In the genomic region with DNA sequence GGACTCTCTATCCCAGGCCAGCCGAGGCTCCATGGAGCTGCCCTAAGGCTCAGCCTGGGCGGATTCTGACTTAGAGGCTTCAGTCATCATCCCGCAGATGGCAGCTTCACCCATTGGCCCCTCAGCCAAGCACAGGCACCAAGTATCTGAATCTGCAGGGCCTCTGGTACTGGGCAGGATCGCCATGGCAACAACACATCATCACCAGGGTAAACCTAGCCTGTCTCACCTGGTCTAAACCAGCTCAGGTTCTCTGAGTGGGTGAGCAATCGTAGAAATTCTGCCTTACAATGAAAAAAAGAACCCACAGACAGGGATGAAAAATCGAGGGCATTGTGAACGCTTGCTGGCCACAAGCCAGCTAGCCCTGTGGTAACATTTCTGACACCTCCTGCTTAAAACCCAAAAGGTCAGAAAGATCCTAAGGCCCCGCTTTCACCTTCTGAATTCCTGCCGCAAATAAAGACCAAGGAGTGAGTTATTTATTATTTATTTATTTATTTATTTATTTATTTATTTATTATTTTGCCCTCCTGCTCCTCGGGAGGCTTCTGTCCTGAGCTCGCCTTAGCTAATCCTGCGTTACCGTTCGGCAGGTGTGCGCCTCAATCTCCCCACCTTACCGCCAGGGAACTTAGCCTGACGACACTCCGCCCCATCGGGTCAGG, we compare ENCODE assay signal across 1 cellular context.
TF ChIP-seq lines count a peak whose summit lies in the region.

No MANE protein-coding gene starts in this region.

TF ChIP-seq in GM23338, 12 proteins besides CTCF, POLR2A, EP300 and RAD21:
- TF ChIP-seq ZNF114 (CRISPR knock-in tag; IDR thresholded peaks at IDR 0.05): no peak
